ENCODE assay signal across 26 cellular contexts in genomic region chr6:105069821-105070445, GRCh38.
DNase-seq lines count a peak whose midpoint lies in the region; FAIRE-seq and TF ChIP-seq lines count a peak whose summit lies in the region.
"Had no signal": no experiment of that assay in that cellular context is flagged by ENCODE, and none has a peak within 500 bp of the region (broad histone marks: within the 10 kb centered on the region; RNA-seq: fewer than 3 reads in every experiment).

No MANE protein-coding gene starts in this region.

- no peak overlapping the region for H2BK12ac ChIP-seq in neuronal stem cell (ENCODE audit: low read length)

- H3K4me1 ChIP-seq in Karpas-422 (ENCODE audit: low read length) (peaks cover 10% of the 10 kb centered on the region), neuronal stem cell (ENCODE audit: control insufficient read depth in 2 of 2, insufficient read depth in 1 of 2, low read depth in 1 of 2, low read length in 2 of 2) (peaks cover 3 to 7% of the 10 kb centered on the region in 2 donors)
- H3K4me1 ChIP-seq: SJCRH30, tibial nerve had no signal

- no peak for TF ChIP-seq CTCF in bronchial epithelial cell (IDR thresholded peaks at IDR 0.05; ENCODE audit: insufficient read depth, low read length, severe bottlenecking)

- no peak overlapping the region for H3K18ac ChIP-seq in neuronal stem cell (ENCODE audit: low read length)

- H3K79me1 ChIP-seq in neuronal stem cell (ENCODE audit: low read depth, low read length): peaks cover 2% of the 10 kb centered on the region

- H3K9me2 ChIP-seq in Karpas-422 (replicated peaks; ENCODE audit: insufficient read depth, low read length): no peaks in the 10 kb centered on the region

- H3K4ac ChIP-seq in neuronal stem cell (ENCODE audit: low read length): no peak overlapping the region

- H3K9me3 ChIP-seq in Karpas-422 (ENCODE audit: low read length) (no peaks in the 10 kb centered on the region), neuronal stem cell (replicated peaks in 1 of 2; ENCODE audit: control insufficient read depth in 2 of 2, insufficient read depth in 1 of 2, low read depth in 1 of 2, low read length in 2 of 2) (no peaks in the 10 kb centered on the region)
- H3K9me3 ChIP-seq: SJCRH30, tibial nerve had no signal

- DNase-seq in EH (ENCODE audit: low read depth) (peak; percentile 10), Karpas-422 (peak; percentile 37), bronchial epithelial cell (ENCODE audit: low read depth) (peak; percentile 67), neuronal stem cell (ENCODE audit: low spot score) (no peak), hippocampal formation (lab: John Stamatoyannopoulos, UW) (no peak), COLO829 (ENCODE audit: low spot score) (no peak), NCI-H2107 (lab: John Stamatoyannopoulos, UW) (no peak)
- DNase-seq: activated CD4-positive, alpha-beta memory T cell treated with anti-CD3 and anti-CD28 coated beads, Interleukin-2, amount 10 ng/mL, durations not matched to agents 7 days and 5 days; activated effector memory CD4-positive, alpha-beta T cell treated with Interleukin-2 at 50 U/mL for 16 hours; activated T-cell treated with anti-CD3 and anti-CD28 coated beads for 4 hours; aorta; left ventricle myocardium superior; midbrain; naive thymus-derived CD4-positive, alpha-beta T cell; NCI-H1417; NCI-H2029 treated with DMSO at 0.1 percent for 48 hours; NCI-H226; NCI-H748 treated with DMSO at 0.1 percent for 48 hours; SJCRH30; stimulated activated CD4-positive, alpha-beta T cell treated with anti-CD3 and anti-CD28 coated beads, Interleukin-1b, Interleukin-23, amount 100 ng/mL, for 48 hours; T-cell had no signal

- H3K14ac ChIP-seq in neuronal stem cell (ENCODE audit: low read length): no peak overlapping the region

- no peak overlapping the region for H4K91ac ChIP-seq in neuronal stem cell (ENCODE audit: low read depth, low read length, poor library complexity)

- no peak overlapping the region for H4K8ac ChIP-seq in neuronal stem cell (ENCODE audit: low read depth, low read length)

- no peak for FAIRE-seq in bronchial epithelial cell (lab: Jason Lieb, UNC)
- FAIRE-seq: GM12892, keratinocyte, RCC 7860 had no signal

- H3K9ac ChIP-seq in Karpas-422 (ENCODE audit: low read length) (no peak overlapping the region), neuronal stem cell (ENCODE audit: low read depth, low read length, poor library complexity) (no peak overlapping the region)

- H2BK120ac ChIP-seq in neuronal stem cell (ENCODE audit: low read depth, low read length): no peak overlapping the region

- peaks cover 38% of the 10 kb centered on the region for H3K79me2 ChIP-seq in Karpas-422 (ENCODE audit: low read length)

- H3K36me3 ChIP-seq in Karpas-422 (ENCODE audit: insufficient read depth, low read length): no peaks in the 10 kb centered on the region
- no peaks in the 10 kb centered on the region for H3K36me3 ChIP-seq in bronchial epithelial cell (ENCODE audit: control insufficient read depth, insufficient read depth, low read length)
- peaks cover 0 to 8% of the 10 kb centered on the region in 2 donors for H3K36me3 ChIP-seq in neuronal stem cell (replicated peaks in 1 of 2; ENCODE audit: control insufficient read depth in 2 of 2, insufficient read depth in 2 of 2, low read length in 2 of 2)
- H3K36me3 ChIP-seq: SJCRH30, tibial nerve had no signal

- H4K20me1 ChIP-seq in Karpas-422 (ENCODE audit: insufficient read depth, low read depth, low read length): no peaks in the 10 kb centered on the region

- H3K4me3 ChIP-seq in Karpas-422 (ENCODE audit: low read length): no peak overlapping the region
- no peak overlapping the region for H3K4me3 ChIP-seq in bronchial epithelial cell (ENCODE audit: low read depth, low read length)
- no peak overlapping the region for H3K4me3 ChIP-seq in neuronal stem cell (ENCODE audit: low read length in 2 of 2)
- H3K4me3 ChIP-seq: SJCRH30, smooth muscle cell, tibial nerve had no signal

- WGBS in neuronal stem cell (ENCODE audit: extremely low coverage in 2 of 2, insufficient read length in 2 of 2, insufficient replicate concordance in 1 of 2), 2 donors: no CpG with 5 or more reads among the region's 1 CpG

- no peak overlapping the region for H2AK5ac ChIP-seq in neuronal stem cell (ENCODE audit: low read depth, low read length)

- H3K27me3 ChIP-seq in Karpas-422 (ENCODE audit: low read length): no peaks in the 10 kb centered on the region
- no peaks in the 10 kb centered on the region for H3K27me3 ChIP-seq in bronchial epithelial cell (ENCODE audit: control insufficient read depth, insufficient read depth, low read length)
- H3K27me3 ChIP-seq in neuronal stem cell (ENCODE audit: control insufficient read depth in 3 of 3, insufficient read depth in 3 of 3, low read depth in 1 of 3, low read length in 3 of 3): no peaks in the 10 kb centered on the region
- H3K27me3 ChIP-seq: SJCRH30, tibial nerve had no signal

- H3K4me2 ChIP-seq in Karpas-422 (ENCODE audit: low read depth, low read length, poor library complexity, severe bottlenecking) (no peak overlapping the region), neuronal stem cell (ENCODE audit: insufficient read depth, low read length, poor library complexity, severe bottlenecking) (no peak overlapping the region)
- H3K4me2 ChIP-seq: smooth muscle cell had no signal

- H2BK5ac ChIP-seq in neuronal stem cell (ENCODE audit: low read length): no peak overlapping the region

- H2BK15ac ChIP-seq in neuronal stem cell (ENCODE audit: low read length): no peak overlapping the region

- no peak overlapping the region for H2AFZ ChIP-seq in Karpas-422 (ENCODE audit: low read length)
- H2AFZ ChIP-seq in neuronal stem cell (ENCODE audit: low read length): no peak overlapping the region

- H3K27ac ChIP-seq in Karpas-422 (ENCODE audit: low read length) (no peak overlapping the region), neuronal stem cell (replicated peaks; ENCODE audit: low read length) (peak overlapping the region; percentile 43)
- H3K27ac ChIP-seq: SJCRH30, tibial nerve had no signal

- no peak overlapping the region for H3K23ac ChIP-seq in neuronal stem cell (ENCODE audit: low read depth, low read length, poor library complexity)

Comparison
In these comparisons a context has a peak if more than half of its experiments do, and no peak if none do; other contexts are left out.
1. DNase-seq: peak in EH (single experiment), Karpas-422 (single experiment) and bronchial epithelial cell (single experiment); none in neuronal stem cell (single experiment), hippocampal formation (0 of 2), COLO829 (single experiment) and NCI-H2107 (single experiment).